1 cellular context compared by ENCODE assay signal in genomic region chr10:26367771-26368170, GRCh38.
A peak's percentile ranks its signal among the peaks of the same experiment; 100 is the strongest.
TF ChIP-seq lines count a peak whose summit lies in the region.

No MANE protein-coding gene starts in this region.

TF ChIP-seq in GM12878, 131 proteins besides CTCF, POLR2A, EP300 and RAD21 (continued from another document):
- TF ChIP-seq REST (IDR thresholded peaks at IDR 0.05; ENCODE audit: low read depth, low read length) = peak; percentile 99
- TF ChIP-seq BHLHE40 (IDR thresholded peaks at IDR 0.05; ENCODE audit: borderline replicate concordance in 1 of 2, low read depth in 2 of 2, low read length in 1 of 2) = 0 out of 4 replicates have a peak, but pooled peaks of 1 of the 2 experiments have one; percentile 10
